ENCODE assay signal across 12 cellular contexts in the genomic region with DNA sequence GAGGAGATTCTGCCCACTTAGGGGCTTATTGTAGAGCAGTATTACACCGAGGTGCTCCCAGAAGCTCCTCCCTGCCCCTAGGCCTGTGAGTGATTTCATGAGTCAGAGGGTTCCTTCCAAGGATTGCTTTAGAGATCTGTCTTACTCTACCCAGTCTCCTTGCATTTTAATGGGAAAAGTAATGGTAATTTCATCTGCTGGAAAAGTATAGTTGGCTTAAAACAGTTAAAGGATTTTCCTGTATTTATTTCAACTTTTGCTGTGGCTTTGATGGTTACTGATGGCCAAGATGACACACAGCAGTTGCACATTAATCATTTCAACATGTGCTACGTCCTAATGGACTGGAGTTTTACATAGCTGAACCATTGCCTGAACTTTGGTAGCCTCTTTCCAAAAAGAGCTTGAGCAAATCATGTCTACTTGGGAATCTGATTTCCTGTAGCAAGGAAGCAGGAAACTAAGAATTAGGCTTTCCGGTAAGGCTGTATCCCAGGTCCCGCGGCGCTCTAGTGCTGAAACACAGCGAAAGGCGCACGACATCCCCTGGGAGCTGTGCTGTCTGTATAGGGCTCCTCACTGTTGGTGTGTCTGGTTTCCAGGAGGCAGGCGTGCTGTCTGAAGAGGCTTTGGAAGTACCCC. TPM values are rescaled to one million over a fixed set of nuclear protein-coding genes. Genes with fewer than 3 reads are reported as not detected.
DNase-seq lines count a peak whose midpoint lies in the region; ATAC-seq and TF ChIP-seq lines count a peak whose summit lies in the region.
"Had no signal": no experiment of that assay in that cellular context is flagged by ENCODE, and none has a peak within 500 bp of the region (broad histone marks: within the 10 kb centered on the region; RNA-seq: fewer than 3 reads in every experiment).

No MANE protein-coding gene starts in this region.

- peaks cover 12% of the 10 kb centered on the region for H3F3A ChIP-seq in SK-N-SH (replicated peaks; ENCODE audit: insufficient read depth)

- no peaks in the 10 kb centered on the region for H4K20me1 ChIP-seq in SK-N-SH (ENCODE audit: insufficient read depth)

- TF ChIP-seq POLR2A in gastroesophageal sphincter (IDR thresholded peaks at IDR 0.05) = no peak
- no peak for TF ChIP-seq POLR2A in vagina (IDR thresholded peaks at IDR 0.05)

- TF ChIP-seq EP300 in SK-N-SH (IDR thresholded peaks at IDR 0.05; ENCODE audit: borderline replicate concordance in 1 of 2, low read depth in 1 of 2, low read length in 1 of 2) (no peak), gastroesophageal sphincter (IDR thresholded peaks at IDR 0.05) (no peak)

- H3K27me3 ChIP-seq in SK-N-SH (ENCODE audit: insufficient read depth) = no peaks in the 10 kb centered on the region
- H3K27me3 ChIP-seq in gastroesophageal sphincter = no peaks in the 10 kb centered on the region
- no peaks in the 10 kb centered on the region for H3K27me3 ChIP-seq in vagina
- H3K27me3 ChIP-seq in effector memory CD4-positive, alpha-beta T cell (replicated peaks; ENCODE audit: control insufficient read depth, insufficient read depth, low read length, poor library complexity, severe bottlenecking) = no peaks in the 10 kb centered on the region

- H3K36me3 Mint-ChIP-seq in natural killer cell = no peaks in the 10 kb centered on the region
- H3K36me3 Mint-ChIP-seq in natural killer cell treated with Interleukin-12 subunit alpha and Interleukin-12 subunit beta and Interleukin-15 and Interleukin-18, amount 100 ng/mL, for 72 hours = no peaks in the 10 kb centered on the region

- peaks cover 0 to 11% of the 10 kb centered on the region in 2 donors for H3K4me1 Mint-ChIP-seq in natural killer cell
- peaks cover 0 to 3% of the 10 kb centered on the region in 2 donors for H3K4me1 Mint-ChIP-seq in natural killer cell treated with Interleukin-12 subunit alpha and Interleukin-12 subunit beta and Interleukin-15 and Interleukin-18, amount 100 ng/mL, for 72 hours (ENCODE audit: low read depth in 2 of 2)

- H3K9me3 ChIP-seq in SK-N-SH = no peaks in the 10 kb centered on the region
- H3K9me3 ChIP-seq in gastroesophageal sphincter = no peaks in the 10 kb centered on the region
- no peaks in the 10 kb centered on the region for H3K9me3 ChIP-seq in vagina
- no peaks in the 10 kb centered on the region for H3K9me3 ChIP-seq in effector memory CD4-positive, alpha-beta T cell (ENCODE audit: control insufficient read depth, low read length)
- H3K9me3 ChIP-seq: thoracic aorta had no signal

- DNase-seq in natural killer cell (no peak), SK-N-SH (peak; percentile 42), vagina (ENCODE audit: extremely low spot score in 2 of 2) (no peak), HK-2 (ENCODE audit: unreplicated experiment) (no peak)
- no peak for DNase-seq in natural killer cell treated with Interleukin-12 subunit alpha and Interleukin-12 subunit beta and Interleukin-15 and Interleukin-18, amount 100 ng/mL, for 72 hours (ENCODE audit: low spot score)
- DNase-seq in effector memory CD4-positive, alpha-beta T cell = no peak
- DNase-seq: kidney, NCI-H446 had no signal

- POLR2A ChIA-PET in SK-N-SH (lab: Yijun Ruan, JAX) = no interaction called here

- no peak overlapping the region for H3K27ac Mint-ChIP-seq in natural killer cell
- H3K27ac Mint-ChIP-seq in natural killer cell treated with Interleukin-12 subunit alpha and Interleukin-12 subunit beta and Interleukin-15 and Interleukin-18, amount 100 ng/mL, for 72 hours = no peak overlapping the region

- H3K4me3 ChIP-seq in SK-N-SH (ENCODE audit: low read depth in 2 of 2, low read length in 1 of 2) (no peak overlapping the region), gastroesophageal sphincter (no peak overlapping the region), vagina (no peak overlapping the region)
- no peak overlapping the region for H3K4me3 ChIP-seq in effector memory CD4-positive, alpha-beta T cell (ENCODE audit: insufficient read depth, low read depth, low read length, poor library complexity, severe bottlenecking)
- H3K4me3 ChIP-seq: cardiac muscle cell, thoracic aorta had no signal

- no peak for TF ChIP-seq RAD21 in SK-N-SH (IDR thresholded peaks at IDR 0.05; ENCODE audit: low read length)

- no peaks in the 10 kb centered on the region for H3K36me3 ChIP-seq in SK-N-SH (replicated peaks in 1 of 2; ENCODE audit: control insufficient read depth in 1 of 2, insufficient read depth in 2 of 2, low read length in 1 of 2)
- H3K36me3 ChIP-seq in gastroesophageal sphincter = no peaks in the 10 kb centered on the region
- H3K36me3 ChIP-seq in vagina = no peaks in the 10 kb centered on the region
- no peaks in the 10 kb centered on the region for H3K36me3 ChIP-seq in effector memory CD4-positive, alpha-beta T cell (ENCODE audit: control insufficient read depth, insufficient read depth, low read length)
- H3K36me3 ChIP-seq: cardiac muscle cell, thoracic aorta had no signal

- no peaks in the 10 kb centered on the region for H3K79me2 ChIP-seq in SK-N-SH (ENCODE audit: insufficient read depth)

- H3K27ac ChIP-seq in SK-N-SH (ENCODE audit: low read depth in 2 of 2, low read length in 1 of 2) (peak overlapping the region; percentile 43 to 56), gastroesophageal sphincter (peak overlapping the region in 1 of 4 donors; percentile 6), vagina (peak overlapping the region; percentile 82)
- H3K27ac ChIP-seq in effector memory CD4-positive, alpha-beta T cell (ENCODE audit: insufficient read depth, low read length, poor library complexity, severe bottlenecking) = no peak overlapping the region
- H3K27ac ChIP-seq: cardiac muscle cell, thoracic aorta had no signal

- 78% methylated on average over 9 of the region's 10 CpGs for WGBS in SK-N-SH (ENCODE audit: low lambda C conversion rate)
- 44 to 47% methylated on average over 2 of the region's 10 CpGs for WGBS in gastroesophageal sphincter (ENCODE audit: low coverage in 1 of 2), 2 donors

- H2AFZ ChIP-seq in SK-N-SH (ENCODE audit: low read depth) = no peak overlapping the region

- no peaks in the 10 kb centered on the region for H3K9me2 ChIP-seq in SK-N-SH

- intact Hi-C loops in natural killer cell (cut with micrococcal nuclease) (no loop called here), vagina (cut with DNase I) (no loop called here)

- peaks cover 0 to 17% of the 10 kb centered on the region in 2 donors for H3K27me3 Mint-ChIP-seq in natural killer cell (ENCODE audit: low read depth in 2 of 2)
- peaks cover 12 to 28% of the 10 kb centered on the region in 2 donors for H3K27me3 Mint-ChIP-seq in natural killer cell treated with Interleukin-12 subunit alpha and Interleukin-12 subunit beta and Interleukin-15 and Interleukin-18, amount 100 ng/mL, for 72 hours

- peak overlapping the region; percentile 6; the same call in 1 of the 2 replicates for H3K4me2 ChIP-seq in SK-N-SH

- CTCF ChIA-PET in SK-N-SH (lab: Yijun Ruan, JAX) = interaction anchor here (0.6 to 1.3 kb wide), 2 partner anchors 10 to 42 kb away, joined by 3 read pairs; no protein-coding TSS in a partner anchor

- H3K4me1 ChIP-seq in SK-N-SH (ENCODE audit: control insufficient read depth in 1 of 2, insufficient read depth in 2 of 2, low read depth in 1 of 2, low read length in 1 of 2) (peaks cover 11 to 12% of the 10 kb centered on the region in 2 experiments; a peak in 2 of 4 replicates), gastroesophageal sphincter (peaks cover 0 to 17% (median 0%) of the 10 kb centered on the region in 3 donors), vagina (peaks cover 24% of the 10 kb centered on the region)
- no peaks in the 10 kb centered on the region for H3K4me1 ChIP-seq in effector memory CD4-positive, alpha-beta T cell (ENCODE audit: control insufficient read depth, insufficient read depth, low read length, poor library complexity, severe bottlenecking)

- ATAC-seq in natural killer cell (no peak), gastroesophageal sphincter (peak; percentile 27), GM21576 (IDR thresholded peaks at IDR 0.05; ENCODE audit: unreplicated experiment) (no peak)
- no peak for ATAC-seq in natural killer cell treated with Interleukin-12 subunit alpha and Interleukin-12 subunit beta and Interleukin-15 and Interleukin-18, amount 100 ng/mL, for 72 hours

- H3K4me3 Mint-ChIP-seq in natural killer cell = peak overlapping the region; percentile 11
- no peak overlapping the region for H3K4me3 Mint-ChIP-seq in natural killer cell treated with Interleukin-12 subunit alpha and Interleukin-12 subunit beta and Interleukin-15 and Interleukin-18, amount 100 ng/mL, for 72 hours

- TF ChIP-seq CTCF in natural killer cell (IDR thresholded peaks at IDR 0.05) (no peak), SK-N-SH (IDR thresholded peaks at IDR 0.05) (no peak), gastroesophageal sphincter (IDR thresholded peaks at IDR 0.05) (no peak), vagina (IDR thresholded peaks at IDR 0.05) (no peak)

- no peak overlapping the region for H3K9ac ChIP-seq in SK-N-SH

- no peaks in the 10 kb centered on the region for H3K9me3 Mint-ChIP-seq in natural killer cell
- H3K9me3 Mint-ChIP-seq in natural killer cell treated with Interleukin-12 subunit alpha and Interleukin-12 subunit beta and Interleukin-15 and Interleukin-18, amount 100 ng/mL, for 72 hours = no peaks in the 10 kb centered on the region

TF ChIP-seq in SK-N-SH, 30 proteins besides CTCF, POLR2A, EP300 and RAD21 (continues in another document):
- peak; percentile 77 for TF ChIP-seq TCF12 (IDR thresholded peaks at IDR 0.05)
- TF ChIP-seq POLR2AphosphoS5 (IDR thresholded peaks at IDR 0.05; ENCODE audit: low read depth, low read length) = no peak
- no peak for TF ChIP-seq SMC3 (IDR thresholded peaks at IDR 0.05; ENCODE audit: low read depth, low read length)
- no peak for TF ChIP-seq RFX5 (IDR thresholded peaks at IDR 0.05; ENCODE audit: low read length)
- TF ChIP-seq, protein P1, sequence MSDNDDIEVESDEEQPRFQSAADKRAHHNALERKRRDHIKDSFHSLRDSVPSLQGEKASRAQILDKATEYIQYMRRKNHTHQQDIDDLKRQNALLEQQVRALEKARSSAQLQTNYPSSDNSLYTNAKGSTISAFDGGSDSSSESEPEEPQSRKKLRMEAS (IDR thresholded peaks at IDR 0.05; ENCODE audit: low read depth) = no peak
- TF ChIP-seq RXRA (IDR thresholded peaks at IDR 0.05; ENCODE audit: borderline replicate concordance, low read depth) = no peak

RNA-seq across cellular contexts. Expression of a gene that starts 9.2 kb away (rescaled TPM):
- total RNA-seq in natural killer cell = not detected
- total RNA-seq in natural killer cell treated with Interleukin-12 subunit alpha and Interleukin-12 subunit beta and Interleukin-15 and Interleukin-18, amount 100 ng/mL, for 72 hours = not detected
- polyA plus RNA-seq in SK-N-SH (2012; rRNA removed) = not detected in 2 replicates
- not detected in 2 replicates for polyA plus RNA-seq in SK-N-SH (2012; cell fraction: cytosol; rRNA removed)
- 0.07 and 0.26 TPM in 2 replicates for polyA plus RNA-seq in SK-N-SH (2012; cell fraction: nucleus; rRNA removed)
- not detected for total RNA-seq in gastroesophageal sphincter
- not detected for total RNA-seq in vagina
- total RNA-seq: cardiac muscle cell had no signal
- polyA plus RNA-seq: cardiac muscle cell had no signal
